ENCODE assay signal across 8 cellular contexts in genomic region chr22:39501644-39502108, GRCh38. TPM values are rescaled to one million over a fixed set of nuclear protein-coding genes. Genes with fewer than 3 reads are reported as not detected.
A peak's percentile ranks its signal among the peaks of the same experiment; 100 is the strongest.
DNase-seq lines count a peak whose midpoint lies in the region; ATAC-seq and TF ChIP-seq lines count a peak whose summit lies in the region.

No MANE protein-coding gene starts in this region.

- 24% methylated on average over 11 of the region's 13 CpGs for WGBS in prostate gland

- H3K4me3 ChIP-seq in GM12875 (ENCODE audit: low read depth, low read length) (peak overlapping the region; percentile 97), Panc1 (ENCODE audit: low read depth in 2 of 2, low read length in 2 of 2) (peak overlapping the region; percentile 82 to 93), epithelial cell of proximal tubule (ENCODE audit: low read depth, low read length) (peak overlapping the region; percentile 88), prostate gland (peak overlapping the region; percentile 77 to 78)

- CTCF ChIA-PET in Panc1 (lab: Charles Lee), result interaction anchor here (0.6 to 0.9 kb wide), 4 partner anchors 8 to 28 kb away, joined by 3 to 5 read pairs (median 4); no protein-coding TSS in a partner anchor
- CTCF ChIA-PET in HEK293T (lab: Yijun Ruan, JAX), result interaction anchor here (0.8 to 2.0 kb wide), 6 partner anchors 8 to 499 kb away, joined by 3 to 11 read pairs (median 6); no protein-coding TSS in a partner anchor
- CTCF ChIA-PET in GM10248 (lab: Yijun Ruan, JAX), result interaction anchor here (0.6 to 7.0 kb wide), 12 partner anchors 8 to 523 kb away, joined by 3 to 67 read pairs (median 4); partner anchors contain the start of genes ATF4 and RPL3

- in situ Hi-C loops in Panc1 (cut with HindIII; ENCODE audit: low pct_unique_long_range_greater_than_20kb, low sequenced_read_pairs), result no loop called here

- TF ChIP-seq POLR2A in prostate gland (IDR thresholded peaks at IDR 0.05), result no peak

- BruUV-seq in Panc1 (replicated peaks; lab: Mats Ljungman, UMichigan), result no TSS peak

- POLR2A ChIA-PET in Panc1 (lab: Charles Lee), result interaction anchor here (1.2 kb wide), 1 partner anchor 18 kb away, joined by 4 read pairs; the partner anchor contains the start of gene ATF4
- POLR2A ChIA-PET in HEK293T (lab: Yijun Ruan, JAX), result interaction anchor here (0.6 to 4.3 kb wide), 18 partner anchors 9 to 543 kb away, joined by 3 to 100 read pairs (median 4); partner anchors contain the start of genes ATF4, RPL3 and TAB1
- POLR2A ChIA-PET in GM10248 (lab: Yijun Ruan, JAX), result interaction anchor here (0.6 to 2.4 kb wide), 5 partner anchors 19 to 185 kb away, joined by 3 to 16 read pairs (median 4); partner anchors contain the start of genes ATF4 and RPL3

- H3K27me3 ChIP-seq in Panc1 (ENCODE audit: control insufficient read depth, insufficient read depth, low read length) (no peaks in the 10 kb centered on the region), prostate gland (replicated peaks; ENCODE audit: insufficient read depth) (no peaks in the 10 kb centered on the region)

- H3K36me3 ChIP-seq in Panc1 (ENCODE audit: control insufficient read depth, insufficient read depth, low read length) (peaks cover 10% of the 10 kb centered on the region), prostate gland (peaks cover 0 to 6% of the 10 kb centered on the region in 2 donors)

- no peak for TF ChIP-seq CTCF in GM12875 (IDR thresholded peaks at IDR 0.05; ENCODE audit: borderline replicate concordance, insufficient read depth, low read depth, low read length)
- TF ChIP-seq CTCF in Panc1 (IDR thresholded peaks at IDR 0.05), result no peak
- no peak for TF ChIP-seq CTCF in epithelial cell of proximal tubule (conservative IDR thresholded peaks at IDR 0.05; ENCODE audit: low read depth, low read length)
- TF ChIP-seq CTCF in prostate gland (IDR thresholded peaks at IDR 0.05), result peak in 1 of 4 experiments; percentile 1
- no peak for TF ChIP-seq CTCF in GM10248 (IDR thresholded peaks at IDR 0.05; ENCODE audit: control extremely low read depth, extremely low read depth, low read depth, missing control alignments)

- H3K4me1 ChIP-seq in Panc1 (ENCODE audit: control insufficient read depth, insufficient read depth, low read length) (peaks cover 16% of the 10 kb centered on the region), prostate gland (replicated peaks) (peaks cover 6% of the 10 kb centered on the region)

- DNase-seq in Panc1 (ENCODE audit: low read depth, low spot score) (no peak), epithelial cell of proximal tubule (ENCODE audit: low read depth) (no peak), prostate gland (ENCODE audit: low spot score) (no peak), HEK293T (ENCODE audit: extremely low spot score) (no peak), AG08396 (ENCODE audit: low spot score) (no peak), GM10248 (ENCODE audit: extremely low spot score) (no peak)
- DNase-seq in activated effector memory CD4-positive, alpha-beta T cell treated with Interleukin-2 at 50 U/mL for 16 hours, result no peak

- H3K9me3 ChIP-seq in Panc1 (ENCODE audit: control insufficient read depth, insufficient read depth, low read depth, low read length) (no peaks in the 10 kb centered on the region), prostate gland (no peaks in the 10 kb centered on the region)

- intact Hi-C loops in Panc1 (cut with micrococcal nuclease; ENCODE audit: unreplicated experiment) (no loop called here), prostate gland (cut with DNase I) (no loop called here)

- peak overlapping the region; percentile 89 for H3K27ac ChIP-seq in Panc1 (ENCODE audit: low read length)
- peak overlapping the region; percentile 82 to 88 for H3K27ac ChIP-seq in prostate gland

- peak; percentile 62 for ATAC-seq in Panc1

TF ChIP-seq in HEK293T, 16 proteins besides CTCF, POLR2A, EP300 and RAD21:
- no peak for TF ChIP-seq BHLHE40 (IDR thresholded peaks at IDR 0.05; ENCODE audit: borderline replicate concordance)
- no peak for TF ChIP-seq TARDBP (IDR thresholded peaks at IDR 0.05)
- TF ChIP-seq NFRKB (IDR thresholded peaks at IDR 0.05), result no peak
- TF ChIP-seq ARNT (IDR thresholded peaks at IDR 0.05), result no peak
- no peak for TF ChIP-seq FOXK2 (IDR thresholded peaks at IDR 0.05)
- TF ChIP-seq PKNOX1 (IDR thresholded peaks at IDR 0.05), result no peak
- TF ChIP-seq LEF1 (IDR thresholded peaks at IDR 0.05; ENCODE audit: borderline replicate concordance), result no peak
- TF ChIP-seq SP1 (IDR thresholded peaks at IDR 0.05), result no peak
- TF ChIP-seq L3MBTL2 (conservative IDR thresholded peaks at IDR 0.05), result no peak
- TF ChIP-seq CTBP1 (IDR thresholded peaks at IDR 0.05; ENCODE audit: borderline replicate concordance), result no peak
- no peak for TF ChIP-seq FOXA1 (IDR thresholded peaks at IDR 0.05)
- TF ChIP-seq FOXM1 (IDR thresholded peaks at IDR 0.05; ENCODE audit: borderline replicate concordance), result no peak
- TF ChIP-seq SUZ12 (IDR thresholded peaks at IDR 0.05), result no peak
- TF ChIP-seq ZNF384 (IDR thresholded peaks at IDR 0.05), result no peak
- no peak for TF ChIP-seq HDGF (IDR thresholded peaks at IDR 0.05; ENCODE audit: borderline replicate concordance)
- TF ChIP-seq ELF4 (IDR thresholded peaks at IDR 0.05), result no peak
TF ChIP-seq in HEK293T: peak in this region for 0.

RNA-seq across cellular contexts. Expression of gene MIEF1, which starts 0.4 kb away (rescaled TPM):
- total RNA-seq in Panc1 (2021; ENCODE audit: unreplicated experiment) (29.9 TPM), epithelial cell of proximal tubule (22.9 and 26.6 TPM in 2 replicates), prostate gland (10 to 100 TPM; 24.0 to 38.6 TPM)
- polyA plus RNA-seq in Panc1 (2012; ENCODE audit: insufficient read length), result 22.4 TPM

RNA-seq across cellular contexts. Expression of gene ATF4, which starts 18.7 kb away (rescaled TPM):
- total RNA-seq in Panc1 (2021; ENCODE audit: unreplicated experiment) (177 TPM), epithelial cell of proximal tubule (294 and 415 TPM in 2 replicates), prostate gland (100 to 1,000 TPM; 294 to 334 TPM)
- 378 TPM for polyA plus RNA-seq in Panc1 (2012; ENCODE audit: insufficient read length)

RNA-seq across cellular contexts. Expression of gene RPS19BP1, which starts 30.9 kb away (rescaled TPM):
- total RNA-seq in Panc1 (2021; ENCODE audit: unreplicated experiment), result 123 TPM
- 144 TPM for polyA plus RNA-seq in Panc1 (2012; ENCODE audit: insufficient read length)
- 126 and 197 TPM in 2 replicates for total RNA-seq in epithelial cell of proximal tubule
- 100 to 1,000 TPM; 186 to 264 TPM for total RNA-seq in prostate gland

RNA-seq across cellular contexts. Expression of gene MGAT3, which starts 44.9 kb away (rescaled TPM):
- total RNA-seq in Panc1 (2021; ENCODE audit: unreplicated experiment) (0.57 TPM), epithelial cell of proximal tubule (0.65 and 2.4 TPM in 2 replicates), prostate gland (1 to 10 TPM in 1 of 2 donors, under 1 TPM in 1; 0.82 to 7.4 TPM)
- polyA plus RNA-seq in Panc1 (2012; ENCODE audit: insufficient read length), result 1.9 TPM
